9 cellular contexts compared by ENCODE assay signal in the genomic region with DNA sequence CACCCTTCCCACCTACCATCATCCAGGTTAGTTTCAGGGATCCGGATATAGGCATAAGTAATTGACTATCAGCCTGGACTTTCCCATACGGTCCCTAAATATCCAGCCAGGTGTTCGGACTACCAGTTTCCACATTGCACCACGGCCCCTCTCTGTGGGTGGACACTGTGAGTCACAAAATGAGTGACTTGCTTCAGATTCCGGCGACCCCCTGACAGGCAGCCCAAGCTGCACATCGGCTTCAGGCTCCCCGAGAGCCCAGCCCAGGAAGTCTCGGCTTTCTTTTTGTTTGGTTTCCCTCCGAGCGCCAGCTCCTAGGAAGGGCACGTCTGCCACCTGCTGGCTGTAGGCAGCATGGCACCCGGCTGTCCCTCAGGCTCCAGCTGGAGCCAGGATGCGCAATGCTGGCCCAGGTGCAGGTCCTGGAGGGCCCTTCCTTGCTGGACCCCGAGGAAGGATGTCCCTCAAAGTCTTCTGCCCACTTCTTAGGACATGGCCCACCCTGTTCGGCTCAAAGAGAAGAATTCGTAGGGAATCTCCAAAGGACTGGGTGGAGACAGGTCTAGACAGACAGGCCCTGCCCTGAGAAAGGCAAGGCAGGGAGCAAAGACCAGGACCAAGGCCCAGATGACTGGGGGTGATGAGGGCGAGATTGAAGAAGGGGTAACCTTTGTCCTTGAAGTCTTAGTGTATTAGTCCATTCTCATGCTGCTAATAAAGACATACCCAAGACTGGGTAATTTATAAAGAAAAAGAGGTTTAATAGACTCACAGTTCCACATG. TPM values are rescaled to one million over a fixed set of nuclear protein-coding genes. Genes with fewer than 3 reads are reported as not detected.
DNase-seq lines count a peak whose midpoint lies in the region; ATAC-seq and TF ChIP-seq lines count a peak whose summit lies in the region.
"Had no signal": no experiment of that assay in that cellular context is flagged by ENCODE, and none has a peak within 500 bp of the region (broad histone marks: within the 10 kb centered on the region; RNA-seq: fewer than 3 reads in every experiment).

No MANE protein-coding gene starts in this region.

- H3K27me3 ChIP-seq in IMR-90 (ENCODE audit: control insufficient read depth, insufficient read depth, low read length) (peaks cover under 1% of the 10 kb centered on the region; the same call in 1 of the 2 replicates), SJSA1 (replicated peaks) (no peaks in the 10 kb centered on the region), ovary (no peaks in the 10 kb centered on the region), thoracic aorta (replicated peaks; ENCODE audit: insufficient read depth) (no peaks in the 10 kb centered on the region)

- CTCF ChIA-PET in IMR-90 (lab: Yijun Ruan, JAX), result interaction anchor here (1.2 to 1.6 kb wide), 2 partner anchors 9 to 11 kb away, joined by 4 to 7 read pairs; no protein-coding TSS in a partner anchor
- CTCF ChIA-PET in activated naive CD4-positive, alpha-beta T cell treated with anti-CD3 and anti-CD28 coated beads for 36 hours (lab: Charles Lee), result interaction anchor here (0.6 to 2.4 kb wide), 13 partner anchors 9 to 1091 kb away, joined by 3 to 11 read pairs (median 4); no protein-coding TSS in a partner anchor

- ATAC-seq in GM21529 (IDR thresholded peaks at IDR 0.05; ENCODE audit: unreplicated experiment) (peak; percentile 97), IMR-90 (ENCODE audit: low read depth) (peak; percentile 100), thoracic aorta (ENCODE audit: insufficient number of reproducible peaks, low FRiP score, low read depth) (peak; percentile 56)

- H3K9me3 Mint-ChIP-seq in activated naive CD4-positive, alpha-beta T cell treated with anti-CD3 and anti-CD28 coated beads for 36 hours, result no peaks in the 10 kb centered on the region

- in situ Hi-C loops in IMR-90 (cut with MboI; ENCODE audit: low sequenced_read_pairs), result no loop called here

- no peak overlapping the region for H3K4ac ChIP-seq in IMR-90 (ENCODE audit: low read depth, low read length)

- H2AFZ ChIP-seq in IMR-90 (replicated peaks; ENCODE audit: low read length, poor library complexity), result peak overlapping the region; percentile 91

- peak overlapping the region; percentile 54 for H3K9ac ChIP-seq in IMR-90 (ENCODE audit: low read depth, low read length)

- no peak overlapping the region for H4K91ac ChIP-seq in IMR-90 (ENCODE audit: insufficient read depth, low read depth, low read length)

- peak; percentile 62 for DNase-seq in DMS53 treated with DMSO at 0.1 percent for 48 hours (lab: John Stamatoyannopoulos, UW; ENCODE audit: unreplicated experiment)
- peak; percentile 54 for DNase-seq in IMR-90
- DNase-seq in SJSA1 (ENCODE audit: low read depth in 1 of 2, low spot score in 2 of 2), result peak; percentile 62 to 75
- peak; percentile 81 for DNase-seq in activated naive CD4-positive, alpha-beta T cell treated with anti-CD3 and anti-CD28 coated beads for 36 hours
- DNase-seq in globus pallidus (ENCODE audit: low spot score), result peak; percentile 48
- peak; percentile 66 to 89 (median 79) for DNase-seq in ovary
- DNase-seq in thoracic aorta (ENCODE audit: low spot score), result peak; percentile 20

- no peaks in the 10 kb centered on the region for H4K20me1 ChIP-seq in IMR-90 (ENCODE audit: insufficient read depth, low read length)

- H3K27me3 Mint-ChIP-seq in activated naive CD4-positive, alpha-beta T cell treated with anti-CD3 and anti-CD28 coated beads for 36 hours (ENCODE audit: low read depth), result no peaks in the 10 kb centered on the region

- no peak overlapping the region for H4K5ac ChIP-seq in IMR-90 (ENCODE audit: low read depth, low read length)

- no peak overlapping the region for H3K14ac ChIP-seq in IMR-90 (replicated peaks; ENCODE audit: low read depth, low read length)

- no peak overlapping the region for H3K23ac ChIP-seq in IMR-90 (ENCODE audit: low read depth, low read length)

- POLR2A ChIA-PET in IMR-90 (lab: Charles Lee; ENCODE audit: unreplicated experiment), result no interaction called here

- no peak overlapping the region for H2BK5ac ChIP-seq in IMR-90 (ENCODE audit: low read depth, low read length, poor library complexity, severe bottlenecking)

- H2BK120ac ChIP-seq in IMR-90 (ENCODE audit: low read depth, low read length), result no peak overlapping the region

- H3K4me1 Mint-ChIP-seq in activated naive CD4-positive, alpha-beta T cell treated with anti-CD3 and anti-CD28 coated beads for 36 hours (ENCODE audit: low read depth), result peaks cover 2% of the 10 kb centered on the region

- no peaks in the 10 kb centered on the region for H3K79me1 ChIP-seq in IMR-90 (ENCODE audit: low read depth in 1 of 2, low read length in 2 of 2)

- no peak overlapping the region for H2BK15ac ChIP-seq in IMR-90 (ENCODE audit: low read depth, low read length)

- no TSS peak for BruUV-seq in IMR-90 (replicated peaks; lab: Mats Ljungman, UMichigan)

- H3K9me1 ChIP-seq in IMR-90 (ENCODE audit: insufficient read depth, low read length), result no peaks in the 10 kb centered on the region

- H3K4me3 ChIP-seq in IMR-90 (ENCODE audit: insufficient read depth, low read depth, low read length), result peak overlapping the region; percentile 43
- peak overlapping the region; percentile 24 for H3K4me3 ChIP-seq in SJSA1
- peak overlapping the region; percentile 35 for H3K4me3 ChIP-seq in ovary
- peak overlapping the region; percentile 72 for H3K4me3 ChIP-seq in thoracic aorta

- TF ChIP-seq POLR2A in IMR-90 (IDR thresholded peaks at IDR 0.05; ENCODE audit: low read depth, low read length) (no peak), ovary (IDR thresholded peaks at IDR 0.05) (peak; percentile 20)

- dilution Hi-C loops in IMR-90 (cut with HindIII; ENCODE audit: low sequenced_read_pairs, unreplicated experiment), result no loop called here

- H3K36me3 ChIP-seq in IMR-90 (ENCODE audit: control insufficient read depth, insufficient read depth, low read length) (no peaks in the 10 kb centered on the region), SJSA1 (no peaks in the 10 kb centered on the region), ovary (no peaks in the 10 kb centered on the region), thoracic aorta (no peaks in the 10 kb centered on the region)

- H3K56ac ChIP-seq in IMR-90 (ENCODE audit: extremely low read depth, insufficient read depth, low read length), result no peak overlapping the region

- no peaks in the 10 kb centered on the region for H3K36me3 Mint-ChIP-seq in activated naive CD4-positive, alpha-beta T cell treated with anti-CD3 and anti-CD28 coated beads for 36 hours (ENCODE audit: low read depth)

- TF ChIP-seq CTCF in IMR-90 (conservative IDR thresholded peaks at IDR 0.05; ENCODE audit: low read depth, low read length) (peak; percentile 86), ovary (IDR thresholded peaks at IDR 0.05) (peak; percentile 89 to 91 (median 90)), thoracic aorta (IDR thresholded peaks at IDR 0.05) (peak; percentile 99)

- H3K27ac Mint-ChIP-seq in activated naive CD4-positive, alpha-beta T cell treated with anti-CD3 and anti-CD28 coated beads for 36 hours, result no peak overlapping the region

- WGBS in IMR-90 (ENCODE audit: extremely low coverage in 2 of 2, insufficient read length in 1 of 2), 2 experiments, result 7% methylated on average over 10 of the region's 18 CpGs; no CpG with 5 or more reads in 1 of the 2 experiments
- WGBS in ovary, 3 donors, result 2 to 9% (median 5%) methylated on average over 18 of the region's 18 CpGs

- H3K4me1 ChIP-seq in IMR-90 (ENCODE audit: control insufficient read depth, insufficient read depth, low read length) (no peaks in the 10 kb centered on the region), SJSA1 (replicated peaks) (0 out of 2 replicates have a peak, but pooled peaks cover 3% of the 10 kb centered on the region), ovary (ENCODE audit: insufficient read depth) (peaks cover 4% of the 10 kb centered on the region), thoracic aorta (ENCODE audit: control insufficient read depth in 1 of 2, low read depth in 2 of 2) (no peaks in the 10 kb centered on the region)

- no peak overlapping the region for H2AK9ac ChIP-seq in IMR-90 (replicated peaks; ENCODE audit: low read depth, low read length, poor library complexity)

- H2AK5ac ChIP-seq in IMR-90 (ENCODE audit: low read depth, low read length), result no peak overlapping the region

- H3K4me3 Mint-ChIP-seq in activated naive CD4-positive, alpha-beta T cell treated with anti-CD3 and anti-CD28 coated beads for 36 hours, result peak overlapping the region; percentile 57

- no peak overlapping the region for H4K8ac ChIP-seq in IMR-90 (ENCODE audit: low read depth in 2 of 2, low read length in 2 of 2)

- intact Hi-C loops in IMR-90 (cut with micrococcal nuclease) (no loop called here), ovary (cut with DNase I) (no loop called here)
- intact Hi-C loops in activated naive CD4-positive, alpha-beta T cell treated with anti-CD3 and anti-CD28 coated beads for 36 hours (cut with micrococcal nuclease), result loop anchor here (1.0 to 5.0 kb wide), 6 partner anchors 42 to 1088 kb away; no protein-coding TSS in a partner anchor

- TF ChIP-seq RAD21 in IMR-90 (IDR thresholded peaks at IDR 0.05; ENCODE audit: low read length), result peak; percentile 78

- H3K27ac ChIP-seq in IMR-90 (ENCODE audit: insufficient read depth, low read length) (no peak overlapping the region), SJSA1 (no peak overlapping the region), ovary (no peak overlapping the region), thoracic aorta (no peak overlapping the region)

- H2BK20ac ChIP-seq in IMR-90 (ENCODE audit: low read depth, low read length), result no peak overlapping the region

- H3K4me2 ChIP-seq in IMR-90 (ENCODE audit: low read depth, low read length), result peak overlapping the region; percentile 97

- H3K18ac ChIP-seq in IMR-90 (ENCODE audit: low read depth, low read length), result no peak overlapping the region

- H3K9me3 ChIP-seq in IMR-90 (ENCODE audit: control insufficient read depth, insufficient read depth, low read length), result no peaks in the 10 kb centered on the region
- H3K9me3 ChIP-seq in SJSA1 (replicated peaks), result no peaks in the 10 kb centered on the region
- H3K9me3 ChIP-seq in ovary, result no peaks in the 10 kb centered on the region
- H3K9me3 ChIP-seq in thoracic aorta, result no peaks in the 10 kb centered on the region

- no peak for TF ChIP-seq EP300 in ovary (IDR thresholded peaks at IDR 0.05)

TF ChIP-seq in IMR-90, 13 proteins besides CTCF, POLR2A, EP300 and RAD21:
- no peak for TF ChIP-seq MAFK (IDR thresholded peaks at IDR 0.05; ENCODE audit: low read depth, low read length)
- peak; percentile 54 for TF ChIP-seq SMC3 (IDR thresholded peaks at IDR 0.05; ENCODE audit: low read depth, low read length)

RNA-seq across cellular contexts. Expression of gene HABP2, which starts 10.6 kb away (rescaled TPM):
- total RNA-seq in IMR-90 (2012; rRNA removed) (not detected in 2 replicates), ovary (1 to 10 TPM in 1 of 7 donors, under 1 TPM in 4, not detected in 2; 0.07 to 2.3 (median 0.13) TPM), thoracic aorta (not detected)
- polyA plus RNA-seq in IMR-90 (2012; rRNA removed) (not detected in 2 replicates), ovary (under 1 TPM in 1 of 2 donors, not detected in 1; 0.25 TPM)
- polyA plus RNA-seq in IMR-90 (2012; cell fraction: cytosol; rRNA removed), result not detected in 2 replicates
- not detected in 2 replicates for polyA plus RNA-seq in IMR-90 (2012; cell fraction: nucleus; rRNA removed; ENCODE audit: low replicate concordance)
- total RNA-seq in SJSA1 (2014; rRNA removed; shearing (Covaris generic)), result not detected in 2 replicates
- total RNA-seq in activated naive CD4-positive, alpha-beta T cell treated with anti-CD3 and anti-CD28 coated beads for 36 hours, result not detected
- total RNA-seq: subcutaneous adipose tissue had no signal

Comparison
In these comparisons a context has a peak if more than half of its experiments do, and no peak if none do; other contexts are left out.
1. DNase-seq: peak in every context shown above with its lines; median percentile 81 in activated naive CD4-positive, alpha-beta T cell treated with anti-CD3 and anti-CD28 coated beads for 36 hours; 79 in ovary; 68 in SJSA1; 62 in DMS53 treated with DMSO at 0.1 percent for 48 hours; 54 in IMR-90; 48 in globus pallidus; 20 in thoracic aorta.